In the genomic region with DNA sequence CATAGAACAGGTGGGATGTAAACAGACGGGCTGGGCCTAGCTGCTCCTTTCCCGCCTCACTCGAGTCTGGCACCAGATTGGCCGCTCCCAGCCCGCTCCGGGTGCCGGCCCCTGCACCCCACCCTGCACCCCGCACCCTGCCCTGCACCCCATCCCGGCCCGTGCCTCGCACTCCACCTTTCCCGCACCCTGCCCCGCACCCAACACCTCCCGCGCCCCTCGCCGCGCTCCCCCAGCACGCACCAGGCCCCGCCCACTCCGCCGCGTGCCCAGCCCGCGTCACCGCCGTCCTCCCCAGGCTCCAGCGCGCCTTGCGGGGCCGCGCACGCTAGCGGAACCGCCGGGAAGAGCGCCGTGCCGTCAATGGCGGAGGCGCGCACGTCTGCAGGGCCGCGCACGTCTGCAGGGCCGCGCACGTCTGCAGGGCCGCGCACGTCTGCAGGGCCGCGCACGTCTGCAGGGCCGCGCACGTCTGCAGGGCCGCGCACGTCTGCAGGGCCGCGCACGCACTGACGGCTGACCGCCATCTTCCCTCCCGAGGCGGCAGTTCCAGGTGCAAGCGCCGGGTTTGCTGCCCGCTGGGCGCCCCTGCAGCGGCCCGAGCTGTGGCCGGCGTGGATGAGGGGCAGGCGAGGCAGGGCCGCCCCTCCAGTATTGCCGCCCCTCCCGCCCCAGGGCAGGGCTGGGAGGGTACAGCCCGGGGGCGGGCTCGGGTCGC, we compare ENCODE assay signal across 1 cellular context.
A peak's percentile ranks its signal among the peaks of the same experiment; 100 is the strongest.
TF ChIP-seq lines count a peak whose summit lies in the region.

UBE3C (plus strand) TSS at position 503 of the 718 bp plus-strand sequence. CDS start 347 bp downstream, outside the sequence.

TF ChIP-seq in K562, 482 proteins besides CTCF, POLR2A, EP300 and RAD21 (continued from another document and continues in another):
- TF ChIP-seq, protein P1, sequence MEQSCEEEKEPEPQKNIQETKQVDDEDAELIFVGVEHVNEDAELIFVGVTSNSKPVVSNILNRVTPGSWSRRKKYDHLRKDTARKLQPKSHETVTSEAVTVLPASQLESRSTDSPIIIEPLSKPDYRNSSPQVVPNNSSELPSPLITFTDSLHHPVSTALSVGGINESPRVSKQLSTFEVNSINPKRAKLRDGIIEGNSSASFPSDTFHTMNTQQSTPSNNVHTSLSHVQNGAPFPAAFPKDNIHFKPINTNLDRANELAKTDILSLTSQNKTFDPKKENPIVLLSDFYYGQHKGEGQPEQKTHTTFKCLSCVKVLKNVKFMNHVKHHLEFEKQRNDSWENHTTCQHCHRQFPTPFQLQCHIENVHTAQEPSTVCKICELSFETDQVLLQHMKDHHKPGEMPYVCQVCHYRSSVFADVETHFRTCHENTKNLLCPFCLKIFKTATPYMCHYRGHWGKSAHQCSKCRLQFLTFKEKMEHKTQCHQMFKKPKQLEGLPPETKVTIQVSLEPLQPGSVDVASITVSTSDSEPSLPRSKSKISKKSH (CRISPR knock-in tag; IDR thresholded peaks at IDR 0.05): no peak
- peak; percentile 80 for TF ChIP-seq BHLHE40 (IDR thresholded peaks at IDR 0.05; ENCODE audit: low read length)
- TF ChIP-seq CREM (IDR thresholded peaks at IDR 0.05; ENCODE audit: low read depth): peak; percentile 85
- peak; percentile 81 for TF ChIP-seq FOSL1 (tag; conservative IDR thresholded peaks at IDR 0.05)
- no peak for TF ChIP-seq ZNF778 (CRISPR knock-in tag; IDR thresholded peaks at IDR 0.05)
- no peak; the same call in 1 of the 2 replicates for TF ChIP-seq ZNF511 (CRISPR knock-in tag; IDR thresholded peaks at IDR 0.05)
- no peak for TF ChIP-seq PTTG1 (tag; IDR thresholded peaks at IDR 0.05; ENCODE audit: low read depth)
- peak; percentile 98 for TF ChIP-seq NCOA6 (IDR thresholded peaks at IDR 0.05)
- TF ChIP-seq ZNF146 (CRISPR knock-in tag; IDR thresholded peaks at IDR 0.05; ENCODE audit: unreplicated experiment): no peak
- TF ChIP-seq ELF1 (tag; IDR thresholded peaks at IDR 0.05): no peak; the same call in 1 of the 2 replicates
- TF ChIP-seq MTF1 (CRISPR knock-in tag; IDR thresholded peaks at IDR 0.05; ENCODE audit: borderline replicate concordance): no peak
- no peak for TF ChIP-seq ZNF217 (CRISPR knock-in tag; IDR thresholded peaks at IDR 0.05)
- no peak for TF ChIP-seq PHB2 (IDR thresholded peaks at IDR 0.05; ENCODE audit: low read depth)
- TF ChIP-seq, protein P2, sequence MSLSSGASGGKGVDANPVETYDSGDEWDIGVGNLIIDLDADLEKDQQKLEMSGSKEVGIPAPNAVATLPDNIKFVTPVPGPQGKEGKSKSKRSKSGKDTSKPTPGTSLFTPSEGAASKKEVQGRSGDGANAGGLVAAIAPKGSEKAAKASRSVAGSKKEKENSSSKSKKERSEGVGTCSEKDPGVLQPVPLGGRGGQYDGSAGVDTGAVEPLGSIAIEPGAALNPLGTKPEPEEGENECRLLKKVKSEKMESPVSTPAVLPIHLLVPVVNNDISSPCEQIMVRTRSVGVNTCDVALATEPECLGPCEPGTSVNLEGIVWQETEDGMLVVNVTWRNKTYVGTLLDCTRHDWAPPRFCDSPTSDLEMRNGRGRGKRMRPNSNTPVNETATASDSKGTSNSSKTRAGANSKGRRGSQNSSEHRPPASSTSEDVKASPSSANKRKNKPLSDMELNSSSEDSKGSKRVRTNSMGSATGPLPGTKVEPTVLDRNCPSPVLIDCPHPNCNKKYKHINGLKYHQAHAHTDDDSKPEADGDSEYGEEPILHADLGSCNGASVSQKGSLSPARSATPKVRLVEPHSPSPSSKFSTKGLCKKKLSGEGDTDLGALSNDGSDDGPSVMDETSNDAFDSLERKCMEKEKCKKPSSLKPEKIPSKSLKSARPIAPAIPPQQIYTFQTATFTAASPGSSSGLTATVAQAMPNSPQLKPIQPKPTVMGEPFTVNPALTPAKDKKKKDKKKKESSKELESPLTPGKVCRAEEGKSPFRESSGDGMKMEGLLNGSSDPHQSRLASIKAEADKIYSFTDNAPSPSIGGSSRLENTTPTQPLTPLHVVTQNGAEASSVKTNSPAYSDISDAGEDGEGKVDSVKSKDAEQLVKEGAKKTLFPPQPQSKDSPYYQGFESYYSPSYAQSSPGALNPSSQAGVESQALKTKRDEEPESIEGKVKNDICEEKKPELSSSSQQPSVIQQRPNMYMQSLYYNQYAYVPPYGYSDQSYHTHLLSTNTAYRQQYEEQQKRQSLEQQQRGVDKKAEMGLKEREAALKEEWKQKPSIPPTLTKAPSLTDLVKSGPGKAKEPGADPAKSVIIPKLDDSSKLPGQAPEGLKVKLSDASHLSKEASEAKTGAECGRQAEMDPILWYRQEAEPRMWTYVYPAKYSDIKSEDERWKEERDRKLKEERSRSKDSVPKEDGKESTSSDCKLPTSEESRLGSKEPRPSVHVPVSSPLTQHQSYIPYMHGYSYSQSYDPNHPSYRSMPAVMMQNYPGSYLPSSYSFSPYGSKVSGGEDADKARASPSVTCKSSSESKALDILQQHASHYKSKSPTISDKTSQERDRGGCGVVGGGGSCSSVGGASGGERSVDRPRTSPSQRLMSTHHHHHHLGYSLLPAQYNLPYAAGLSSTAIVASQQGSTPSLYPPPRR (CRISPR knock-in tag; IDR thresholded peaks at IDR 0.05; ENCODE audit: borderline replicate concordance): no peak
- peak; percentile 57; the same call in 1 of the 2 replicates for TF ChIP-seq PRMT5 (CRISPR knock-in tag; IDR thresholded peaks at IDR 0.05)
- TF ChIP-seq GABPB1 (CRISPR knock-in tag; IDR thresholded peaks at IDR 0.05): no peak
- TF ChIP-seq MAFF (IDR thresholded peaks at IDR 0.05; ENCODE audit: low read length): no peak
- no peak for TF ChIP-seq PRDM10 (IDR thresholded peaks at IDR 0.05; ENCODE audit: partially characterized antibody)
- peak; percentile 92 for TF ChIP-seq ZNF311 (CRISPR knock-in tag; IDR thresholded peaks at IDR 0.05)
- TF ChIP-seq HNRNPLL (IDR thresholded peaks at IDR 0.05; ENCODE audit: low read depth, low read length, poor library complexity, severe bottlenecking): peak; percentile 77
- no peak for TF ChIP-seq ZNF347 (CRISPR knock-in tag; IDR thresholded peaks at IDR 0.05; ENCODE audit: low read depth)
- no peak for TF ChIP-seq ARID2 (IDR thresholded peaks at IDR 0.05)
- 0 out of 2 replicates have a peak, but pooled peaks have one; percentile 17 for TF ChIP-seq HIVEP1 (CRISPR knock-in tag; IDR thresholded peaks at IDR 0.05)
- TF ChIP-seq, protein P3, sequence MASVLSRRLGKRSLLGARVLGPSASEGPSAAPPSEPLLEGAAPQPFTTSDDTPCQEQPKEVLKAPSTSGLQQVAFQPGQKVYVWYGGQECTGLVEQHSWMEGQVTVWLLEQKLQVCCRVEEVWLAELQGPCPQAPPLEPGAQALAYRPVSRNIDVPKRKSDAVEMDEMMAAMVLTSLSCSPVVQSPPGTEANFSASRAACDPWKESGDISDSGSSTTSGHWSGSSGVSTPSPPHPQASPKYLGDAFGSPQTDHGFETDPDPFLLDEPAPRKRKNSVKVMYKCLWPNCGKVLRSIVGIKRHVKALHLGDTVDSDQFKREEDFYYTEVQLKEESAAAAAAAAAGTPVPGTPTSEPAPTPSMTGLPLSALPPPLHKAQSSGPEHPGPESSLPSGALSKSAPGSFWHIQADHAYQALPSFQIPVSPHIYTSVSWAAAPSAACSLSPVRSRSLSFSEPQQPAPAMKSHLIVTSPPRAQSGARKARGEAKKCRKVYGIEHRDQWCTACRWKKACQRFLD (CRISPR knock-in tag; IDR thresholded peaks at IDR 0.05): peak; percentile 100
- no peak for TF ChIP-seq GATAD2A (IDR thresholded peaks at IDR 0.05)
- TF ChIP-seq NEUROD1 (IDR thresholded peaks at IDR 0.05; ENCODE audit: borderline replicate concordance, low read depth, low read length, partially characterized antibody): no peak
- TF ChIP-seq HMG20B (CRISPR knock-in tag; IDR thresholded peaks at IDR 0.05): no peak
- no peak for TF ChIP-seq TAF9B (IDR thresholded peaks at IDR 0.05; ENCODE audit: partially characterized antibody)
- no peak for TF ChIP-seq NFE2L1 (tag; IDR thresholded peaks at IDR 0.05; ENCODE audit: borderline replicate concordance, low read depth)
- TF ChIP-seq, protein P4, sequence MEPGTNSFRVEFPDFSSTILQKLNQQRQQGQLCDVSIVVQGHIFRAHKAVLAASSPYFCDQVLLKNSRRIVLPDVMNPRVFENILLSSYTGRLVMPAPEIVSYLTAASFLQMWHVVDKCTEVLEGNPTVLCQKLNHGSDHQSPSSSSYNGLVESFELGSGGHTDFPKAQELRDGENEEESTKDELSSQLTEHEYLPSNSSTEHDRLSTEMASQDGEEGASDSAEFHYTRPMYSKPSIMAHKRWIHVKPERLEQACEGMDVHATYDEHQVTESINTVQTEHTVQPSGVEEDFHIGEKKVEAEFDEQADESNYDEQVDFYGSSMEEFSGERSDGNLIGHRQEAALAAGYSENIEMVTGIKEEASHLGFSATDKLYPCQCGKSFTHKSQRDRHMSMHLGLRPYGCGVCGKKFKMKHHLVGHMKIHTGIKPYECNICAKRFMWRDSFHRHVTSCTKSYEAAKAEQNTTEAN (CRISPR knock-in tag; IDR thresholded peaks at IDR 0.05): 0 out of 2 replicates have a peak, but pooled peaks have one; percentile 23
- peak; percentile 80; the same call in 1 of the 2 replicates for TF ChIP-seq BCL6 (CRISPR knock-in tag; IDR thresholded peaks at IDR 0.05)
- peak; percentile 66 for TF ChIP-seq ZNF740 (CRISPR knock-in tag; IDR thresholded peaks at IDR 0.05)
- TF ChIP-seq ZNF740 (tag; IDR thresholded peaks at IDR 0.05): peak; percentile 25 to 43; a peak in 2 of 4 replicates
- TF ChIP-seq ZKSCAN1 (IDR thresholded peaks at IDR 0.05; ENCODE audit: low read depth, low read length): no peak
- TF ChIP-seq RERE (CRISPR knock-in tag; IDR thresholded peaks at IDR 0.05; ENCODE audit: borderline replicate concordance): no peak
- no peak for TF ChIP-seq SREBF2 (CRISPR knock-in tag; IDR thresholded peaks at IDR 0.05)
- no peak for TF ChIP-seq CBFA2T3 (IDR thresholded peaks at IDR 0.05)
- TF ChIP-seq RNF2 (IDR thresholded peaks at IDR 0.05): no peak
- TF ChIP-seq TEAD2 (tag; IDR thresholded peaks at IDR 0.05): no peak
- TF ChIP-seq MAFG (tag; conservative IDR thresholded peaks at IDR 0.05): no peak
